18 cellular contexts compared by ENCODE assay signal in the genomic region with DNA sequence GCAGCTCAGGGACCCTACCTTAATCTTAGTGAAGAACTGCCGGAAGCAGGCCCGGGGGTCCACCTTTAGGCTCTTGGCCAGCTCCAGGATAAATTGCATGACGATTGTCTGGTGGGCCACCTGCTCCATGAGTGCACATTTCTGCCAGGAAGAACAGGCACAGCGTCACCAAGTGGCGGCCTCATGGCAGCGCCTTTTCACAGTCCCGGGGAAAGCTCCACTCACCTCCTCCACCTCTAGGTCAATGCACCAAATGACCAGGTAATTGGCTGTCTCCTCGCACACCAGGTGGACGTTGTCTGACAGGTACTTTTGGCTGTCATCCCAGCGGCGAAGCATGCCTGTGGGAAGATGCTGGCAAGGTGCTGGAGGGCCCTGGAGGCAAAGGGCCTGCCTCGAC. TPM values are rescaled to one million over a fixed set of nuclear protein-coding genes. Genes with fewer than 3 reads are reported as not detected.
DNase-seq lines count a peak whose midpoint lies in the region; ATAC-seq and TF ChIP-seq lines count a peak whose summit lies in the region.
"Had no signal": no experiment of that assay in that cellular context is flagged by ENCODE, and none has a peak within 500 bp of the region (broad histone marks: within the 10 kb centered on the region; RNA-seq: fewer than 3 reads in every experiment).

No MANE protein-coding gene starts in this region.

- no peak for TF ChIP-seq EP300 in esophagus muscularis mucosa (IDR thresholded peaks at IDR 0.05)

- 87% methylated on average over 12 of the region's 12 CpGs for WGBS in esophagus muscularis mucosa

- H3K4me3 ChIP-seq in PC-3 (ENCODE audit: low read length) (no peak overlapping the region), esophagus muscularis mucosa (no peak overlapping the region)
- H3K4me3 ChIP-seq: BLaER1 treated with 17β-estradiol and CSF1 and Interleukin-3, amounts not matched to agents 10 nM and 100 nM had no signal

- peaks cover 38% of the 10 kb centered on the region for H3K79me2 ChIP-seq in PC-3 (ENCODE audit: low read length)

- H3K27me3 Mint-ChIP-seq in endothelial cell (ENCODE audit: unreplicated experiment) (peaks cover 16% of the 10 kb centered on the region), WTC11 (ENCODE audit: low read depth) (no peaks in the 10 kb centered on the region)
- H3K27me3 Mint-ChIP-seq: CD4-positive, alpha-beta T cell had no signal

- no peak for TF ChIP-seq CTCF in C4-2B (conservative IDR thresholded peaks at IDR 0.05)
- TF ChIP-seq CTCF in GM12873 (IDR thresholded peaks at IDR 0.05; ENCODE audit: insufficient read depth, low read depth, low read length, missing control alignments) = peak; percentile 6
- 0 out of 2 replicates have a peak, but pooled peaks have one; percentile 9 for TF ChIP-seq CTCF in PC-3 (conservative IDR thresholded peaks at IDR 0.05; ENCODE audit: low read depth, low read length)
- no peak for TF ChIP-seq CTCF in endothelial cell (IDR thresholded peaks at IDR 0.05; ENCODE audit: unreplicated experiment)
- no peak for TF ChIP-seq CTCF in WTC11 (IDR thresholded peaks at IDR 0.05)
- no peak for TF ChIP-seq CTCF in esophagus muscularis mucosa (IDR thresholded peaks at IDR 0.05)

- peaks cover 23% of the 10 kb centered on the region for H4K20me1 ChIP-seq in PC-3 (ENCODE audit: low read length)

- H3K36me3 ChIP-seq in PC-3 (ENCODE audit: low read depth, low read length) = peaks cover 42% of the 10 kb centered on the region
- H3K36me3 ChIP-seq in esophagus muscularis mucosa = peaks cover 44 to 81% (median 58%) of the 10 kb centered on the region in 4 donors

- CTCF ChIA-PET in PC-3 (lab: Charles Lee) = no interaction called here
- CTCF ChIA-PET in WTC11 (lab: Charles Lee) = interaction anchor here (1.2 to 1.9 kb wide), 2 partner anchors 75 to 136 kb away, joined by 3 to 5 read pairs; no protein-coding TSS in a partner anchor

- H3K27me3 ChIP-seq in PC-3 (ENCODE audit: low read length) = no peaks in the 10 kb centered on the region
- no peaks in the 10 kb centered on the region for H3K27me3 ChIP-seq in esophagus muscularis mucosa
- H3K27me3 ChIP-seq: BLaER1 treated with 17β-estradiol and CSF1 and Interleukin-3, amounts not matched to agents 10 nM and 100 nM had no signal

- ATAC-seq in PC-3 (no peak), WTC11 (no peak), left lobe of liver (no peak)

- H3K27ac ChIP-seq in C4-2B = peak overlapping the region; percentile 58
- no peak overlapping the region for H3K27ac ChIP-seq in PC-3 (ENCODE audit: low read length)
- H3K27ac ChIP-seq in esophagus muscularis mucosa (replicated peaks in 1 of 4) = no peak overlapping the region
- H3K27ac ChIP-seq: BLaER1 treated with 17β-estradiol and CSF1 and Interleukin-3, amounts not matched to agents 10 nM and 100 nM had no signal

- H2AFZ ChIP-seq in PC-3 (ENCODE audit: low read length) = no peak overlapping the region

- H3K9me3 ChIP-seq in PC-3 (ENCODE audit: low read length) = no peaks in the 10 kb centered on the region
- H3K9me3 ChIP-seq in esophagus muscularis mucosa = no peaks in the 10 kb centered on the region
- H3K9me3 ChIP-seq: BLaER1 treated with 17β-estradiol and CSF1 and Interleukin-3, amounts not matched to agents 10 nM and 100 nM had no signal

- H3F3A ChIP-seq in PC-3 (ENCODE audit: low read length, unreplicated experiment) = no peaks in the 10 kb centered on the region

- H3K4me2 ChIP-seq in PC-3 (ENCODE audit: low read length) = no peak overlapping the region
- H3K4me2 ChIP-seq: BLaER1 treated with 17β-estradiol and CSF1 and Interleukin-3, amounts not matched to agents 10 nM and 100 nM had no signal

- DNase-seq in PC-3 (no peak), endothelial cell (ENCODE audit: low spot score) (no peak), WTC11 (ENCODE audit: low spot score) (no peak), left lobe of liver (ENCODE audit: low spot score) (no peak), midbrain (lab: John Stamatoyannopoulos, UW) (no peak), esophagus muscularis mucosa (ENCODE audit: extremely low spot score) (no peak)
- DNase-seq: ACHN; Calu3; CD4-positive, alpha-beta T cell; DMS 273 treated with DMSO at 0.1 percent for 48 hours; DND-41; GDM1; HCEC 1CT; IMR-90; KBM-7 had no signal

- no peak overlapping the region for H3K9ac ChIP-seq in PC-3 (ENCODE audit: low read length)
- H3K9ac ChIP-seq: BLaER1 treated with 17β-estradiol and CSF1 and Interleukin-3, amounts not matched to agents 10 nM and 100 nM had no signal

- no peak for TF ChIP-seq POLR2A in esophagus muscularis mucosa (IDR thresholded peaks at IDR 0.05; ENCODE audit: low read depth)

- POLR2A ChIA-PET in PC-3 (lab: Charles Lee; ENCODE audit: unreplicated experiment) = no interaction called here
- POLR2A ChIA-PET in WTC11 (lab: Charles Lee) = no interaction called here

- H3K4me1 Mint-ChIP-seq in endothelial cell (ENCODE audit: unreplicated experiment) (peaks cover 15% of the 10 kb centered on the region), WTC11 (0 out of 2 replicates have a peak, but pooled peaks cover 1% of the 10 kb centered on the region)

- no peaks in the 10 kb centered on the region for H3K9me3 Mint-ChIP-seq in endothelial cell (ENCODE audit: unreplicated experiment)
- no peaks in the 10 kb centered on the region for H3K9me3 Mint-ChIP-seq in WTC11
- H3K9me3 Mint-ChIP-seq: CD4-positive, alpha-beta T cell had no signal

- intact Hi-C loops in PC-3 (cut with micrococcal nuclease) (no loop called here), esophagus muscularis mucosa (cut with DNase I) (no loop called here)

- H3K36me3 Mint-ChIP-seq in endothelial cell (ENCODE audit: low read depth, unreplicated experiment) (peaks cover 42% of the 10 kb centered on the region), WTC11 (peaks cover 39% of the 10 kb centered on the region)

- H3K27ac Mint-ChIP-seq in endothelial cell (ENCODE audit: unreplicated experiment) (no peak overlapping the region), WTC11 (no peak overlapping the region)
- H3K27ac Mint-ChIP-seq: CD4-positive, alpha-beta T cell had no signal

- BruUV-seq in PC-3 (replicated peaks; lab: Mats Ljungman, UMichigan) = no TSS peak

- no peaks in the 10 kb centered on the region for H3K9me2 ChIP-seq in PC-3 (replicated peaks; ENCODE audit: low read length)

- H3K4me3 Mint-ChIP-seq in endothelial cell (ENCODE audit: unreplicated experiment) (peak overlapping the region; percentile 42), WTC11 (no peak overlapping the region)
- H3K4me3 Mint-ChIP-seq: CD4-positive, alpha-beta T cell had no signal

- H3K4me1 ChIP-seq in PC-3 (ENCODE audit: insufficient read depth, low read length) (no peaks in the 10 kb centered on the region), esophagus muscularis mucosa (peaks cover 11 to 27% (median 24%) of the 10 kb centered on the region in 4 donors)

TF ChIP-seq in WTC11, 78 proteins besides CTCF, POLR2A, EP300 and RAD21 (continues in another document):
- TF ChIP-seq ZNF423 (CRISPR knock-in tag; IDR thresholded peaks at IDR 0.05) (no peak), NFATC4 (CRISPR knock-in tag; IDR thresholded peaks at IDR 0.05) (no peak), SMAD3 (CRISPR knock-in tag; IDR thresholded peaks at IDR 0.05; ENCODE audit: borderline replicate concordance) (no peak), GRHL2 (CRISPR knock-in tag; IDR thresholded peaks at IDR 0.05; ENCODE audit: insufficient replicate concordance, severe bottlenecking) (no peak), TP53 (CRISPR knock-in tag; IDR thresholded peaks at IDR 0.05) (no peak), FOXK1 (CRISPR knock-in tag; IDR thresholded peaks at IDR 0.05) (no peak)
- TF ChIP-seq, protein P1, sequence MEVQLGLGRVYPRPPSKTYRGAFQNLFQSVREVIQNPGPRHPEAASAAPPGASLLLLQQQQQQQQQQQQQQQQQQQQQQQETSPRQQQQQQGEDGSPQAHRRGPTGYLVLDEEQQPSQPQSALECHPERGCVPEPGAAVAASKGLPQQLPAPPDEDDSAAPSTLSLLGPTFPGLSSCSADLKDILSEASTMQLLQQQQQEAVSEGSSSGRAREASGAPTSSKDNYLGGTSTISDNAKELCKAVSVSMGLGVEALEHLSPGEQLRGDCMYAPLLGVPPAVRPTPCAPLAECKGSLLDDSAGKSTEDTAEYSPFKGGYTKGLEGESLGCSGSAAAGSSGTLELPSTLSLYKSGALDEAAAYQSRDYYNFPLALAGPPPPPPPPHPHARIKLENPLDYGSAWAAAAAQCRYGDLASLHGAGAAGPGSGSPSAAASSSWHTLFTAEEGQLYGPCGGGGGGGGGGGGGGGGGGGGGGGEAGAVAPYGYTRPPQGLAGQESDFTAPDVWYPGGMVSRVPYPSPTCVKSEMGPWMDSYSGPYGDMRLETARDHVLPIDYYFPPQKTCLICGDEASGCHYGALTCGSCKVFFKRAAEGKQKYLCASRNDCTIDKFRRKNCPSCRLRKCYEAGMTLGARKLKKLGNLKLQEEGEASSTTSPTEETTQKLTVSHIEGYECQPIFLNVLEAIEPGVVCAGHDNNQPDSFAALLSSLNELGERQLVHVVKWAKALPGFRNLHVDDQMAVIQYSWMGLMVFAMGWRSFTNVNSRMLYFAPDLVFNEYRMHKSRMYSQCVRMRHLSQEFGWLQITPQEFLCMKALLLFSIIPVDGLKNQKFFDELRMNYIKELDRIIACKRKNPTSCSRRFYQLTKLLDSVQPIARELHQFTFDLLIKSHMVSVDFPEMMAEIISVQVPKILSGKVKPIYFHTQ (CRISPR knock-in tag; IDR thresholded peaks at IDR 0.05) = no peak
- TF ChIP-seq, protein P2, sequence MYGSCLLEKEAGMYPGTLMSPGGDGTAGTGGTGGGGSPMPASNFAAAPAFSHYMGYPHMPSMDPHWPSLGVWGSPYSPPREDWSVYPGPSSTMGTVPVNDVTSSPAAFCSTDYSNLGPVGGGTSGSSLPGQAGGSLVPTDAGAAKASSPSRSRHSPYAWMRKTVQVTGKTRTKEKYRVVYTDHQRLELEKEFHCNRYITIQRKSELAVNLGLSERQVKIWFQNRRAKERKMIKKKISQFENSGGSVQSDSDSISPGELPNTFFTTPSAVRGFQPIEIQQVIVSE (CRISPR knock-in tag; IDR thresholded peaks at IDR 0.05; ENCODE audit: borderline replicate concordance) = no peak

RNA-seq across cellular contexts. Expression of a gene that starts 8.3 kb away (rescaled TPM):
- 560 and 709 TPM in 2 replicates for total RNA-seq in PC-3 (2014; rRNA removed)
- 386 TPM for total RNA-seq in endothelial cell (ENCODE audit: unreplicated experiment)
- 163 to 204 TPM (median 164 TPM) in 3 replicates for total RNA-seq in WTC11 (2021)
- total RNA-seq in left lobe of liver = 49.4 TPM
- 100 to 1,000 TPM; 131 to 176 (median 160) TPM for total RNA-seq in esophagus muscularis mucosa

RNA-seq across cellular contexts. Expression of a gene that starts 14.6 kb away (rescaled TPM):
- total RNA-seq in PC-3 (2014; rRNA removed) = 177 and 201 TPM in 2 replicates
- total RNA-seq in endothelial cell (ENCODE audit: unreplicated experiment) = 143 TPM
- total RNA-seq in WTC11 (2021) = 63.8 to 66.4 TPM (median 65.1 TPM) in 3 replicates
- total RNA-seq in left lobe of liver = 78.8 TPM
- total RNA-seq in esophagus muscularis mucosa = 10 to 100 TPM; 50.5 to 71.6 (median 65.9) TPM

RNA-seq across cellular contexts. Expression of a gene that starts 25.3 kb away (rescaled TPM):
- total RNA-seq in PC-3 (2014; rRNA removed) = 2.8 and 3.1 TPM in 2 replicates
- total RNA-seq in endothelial cell (ENCODE audit: unreplicated experiment) = 0.46 TPM
- total RNA-seq in WTC11 (2021) = 5.3 to 5.9 TPM (median 5.8 TPM) in 3 replicates
- total RNA-seq in left lobe of liver = 1.7 TPM
- total RNA-seq in esophagus muscularis mucosa = 10 to 100 TPM; 11.6 to 24.5 (median 14.1) TPM

RNA-seq across cellular contexts. Expression of a gene that starts 55.6 kb away (rescaled TPM):
- total RNA-seq in PC-3 (2014; rRNA removed) (37.7 and 46.9 TPM in 2 replicates), endothelial cell (ENCODE audit: unreplicated experiment) (24.9 TPM), WTC11 (2021) (18.7 to 21.3 TPM (median 21.3 TPM) in 3 replicates), left lobe of liver (38.6 TPM), esophagus muscularis mucosa (10 to 100 TPM in 1 of 4 donors, 1 to 10 TPM in 3; 2.9 to 10.9 (median 5.2) TPM)

Comparison
In these comparisons a context has a peak if more than half of its experiments do, and no peak if none do; other contexts are left out.
1. CTCF ChIP-seq: peak in GM12873 (single experiment) and PC-3 (single experiment); none in C4-2B (single experiment), endothelial cell (single experiment), WTC11 (single experiment) and esophagus muscularis mucosa (0 of 3).